ENCODE assay signal across 1 cellular context in the genomic region with DNA sequence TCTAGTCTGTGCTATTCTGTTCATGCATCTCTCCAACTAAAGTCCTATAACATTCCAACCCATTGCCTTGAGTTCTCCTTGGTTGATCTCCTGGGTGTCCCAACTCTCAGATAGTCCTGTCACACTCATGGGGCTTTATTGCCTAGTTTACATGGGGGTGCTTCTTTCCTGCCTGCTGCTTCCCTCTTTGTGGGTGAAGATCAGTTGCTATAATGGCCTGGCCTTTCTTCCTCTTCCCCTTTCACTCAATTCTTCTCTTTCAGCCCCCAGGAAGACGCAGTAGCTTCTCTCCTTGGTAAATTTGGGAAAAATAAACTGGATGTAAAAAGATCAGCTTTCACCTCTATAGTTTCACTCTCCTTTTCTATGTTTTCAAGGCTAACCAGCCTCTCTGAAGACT.
TF ChIP-seq lines count a peak whose summit lies in the region.

No MANE protein-coding gene starts in this region.

TF ChIP-seq in GM12878, 131 proteins besides CTCF, POLR2A, EP300 and RAD21 (continued from another document):
- TF ChIP-seq NR2F1 (conservative IDR thresholded peaks at IDR 0.05) (no peak), SKIL (IDR thresholded peaks at IDR 0.05; ENCODE audit: low read depth, poor library complexity, severe bottlenecking) (no peak), KLF5 (IDR thresholded peaks at IDR 0.05; ENCODE audit: partially characterized antibody) (no peak), SPI1 (IDR thresholded peaks at IDR 0.05; ENCODE audit: borderline replicate concordance, insufficient read depth, low read depth, low read length) (peak; percentile 12; the same call in 1 of the 2 replicates)
